24 cellular contexts compared by ENCODE assay signal in the genomic region with DNA sequence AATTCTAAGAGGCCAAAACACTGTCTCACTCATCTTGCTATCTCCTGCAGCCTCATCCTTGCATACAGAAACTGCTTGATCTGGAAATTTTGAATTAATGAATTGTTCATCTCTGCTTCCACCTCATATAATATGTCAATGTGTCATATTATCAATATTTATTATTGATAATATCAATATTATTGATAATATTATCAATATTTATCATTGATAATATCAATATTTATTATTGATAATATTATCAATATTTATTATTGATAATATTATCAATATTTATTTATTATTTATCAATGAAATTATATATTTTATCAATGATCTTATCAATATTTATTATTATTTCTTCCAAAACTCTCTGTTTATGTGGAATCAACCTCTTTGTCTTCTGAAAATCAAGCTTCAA.
DNase-seq lines count a peak whose midpoint lies in the region; ATAC-seq, FAIRE-seq and TF ChIP-seq lines count a peak whose summit lies in the region.
"Had no signal": no experiment of that assay in that cellular context is flagged by ENCODE, and none has a peak within 500 bp of the region (broad histone marks: within the 10 kb centered on the region; RNA-seq: fewer than 3 reads in every experiment).

No MANE protein-coding gene starts in this region.

- no peak overlapping the region for H3K4me3 Mint-ChIP-seq in stimulated activated effector memory CD8-positive, alpha-beta T cell treated with anti-CD3 and anti-CD28 coated beads, Interleukin-12 subunit alpha, Interleukin-12 subunit beta, amount 100 ng/mL, for 72 hours
- H3K4me3 Mint-ChIP-seq: B cell; CD4-positive, alpha-beta T cell; CD8-positive, alpha-beta T cell had no signal

- H3K4me3 ChIP-seq in K562 (no peak overlapping the region), kidney (ENCODE audit: low read length in 2 of 2) (no peak overlapping the region), stomach (no peak overlapping the region)
- H3K4me3 ChIP-seq: A549; BLaER1 treated with 17β-estradiol and CSF1 and Interleukin-3, amounts not matched to agents 10 nM and 100 nM had no signal

- in situ Hi-C loops in K562 (cut with MboI): no loop called here

- H3K9me3 Mint-ChIP-seq in stimulated activated effector memory CD8-positive, alpha-beta T cell treated with anti-CD3 and anti-CD28 coated beads, Interleukin-12 subunit alpha, Interleukin-12 subunit beta, amount 100 ng/mL, for 72 hours: peaks cover 13% of the 10 kb centered on the region

- no peak for ATAC-seq in K562
- no peak for ATAC-seq in stimulated activated effector memory CD8-positive, alpha-beta T cell treated with anti-CD3 and anti-CD28 coated beads, Interleukin-12 subunit alpha, Interleukin-12 subunit beta, amount 100 ng/mL, for 72 hours
- ATAC-seq: A549; CD8-positive, alpha-beta T cell had no signal

- H3K36me3 ChIP-seq in K562 (ENCODE audit: control insufficient read depth, insufficient read depth, low read length): no peaks in the 10 kb centered on the region
- no peaks in the 10 kb centered on the region for H3K36me3 ChIP-seq in kidney (ENCODE audit: control insufficient read depth in 1 of 2, insufficient read depth in 2 of 2, low read length in 2 of 2)
- H3K36me3 ChIP-seq in stomach: no peaks in the 10 kb centered on the region

- no peak overlapping the region for H3K27ac ChIP-seq in K562 (ENCODE audit: extremely low read depth, low read depth, low read length)
- H3K27ac ChIP-seq in kidney (ENCODE audit: low read depth in 2 of 2, low read length in 2 of 2): no peak overlapping the region
- H3K27ac ChIP-seq in stomach: no peak overlapping the region
- H3K27ac ChIP-seq: A549; BLaER1 treated with 17β-estradiol and CSF1 and Interleukin-3, amounts not matched to agents 10 nM and 100 nM; C4-2B had no signal

- H4K20me1 ChIP-seq in K562 (replicated peaks; ENCODE audit: control insufficient read depth, insufficient read depth, low read length): no peaks in the 10 kb centered on the region
- H4K20me1 ChIP-seq: BLaER1 treated with 17β-estradiol and CSF1 and Interleukin-3, amounts not matched to agents 10 nM and 100 nM had no signal

- H3K27me3 ChIP-seq in K562 (ENCODE audit: control insufficient read depth in 2 of 2, insufficient read depth in 2 of 2, low read length in 2 of 2): no peaks in the 10 kb centered on the region
- H3K27me3 ChIP-seq in stomach: no peaks in the 10 kb centered on the region
- H3K27me3 ChIP-seq: BLaER1 treated with 17β-estradiol and CSF1 and Interleukin-3, amounts not matched to agents 10 nM and 100 nM had no signal

- DNase-seq in RCC 7860 (ENCODE audit: low spot score): no peak
- DNase-seq in K562 (ENCODE audit: extremely low read depth in 1 of 4, low spot score in 3 of 4): no peak
- no peak for DNase-seq in kidney
- DNase-seq in stomach: no peak
- DNase-seq in anterior cingulate cortex (lab: John Stamatoyannopoulos, UW): no peak
- DNase-seq in stimulated activated effector memory CD8-positive, alpha-beta T cell treated with anti-CD3 and anti-CD28 coated beads, Interleukin-12 subunit alpha, Interleukin-12 subunit beta, amount 100 ng/mL, for 72 hours (ENCODE audit: low spot score in 2 of 2): no peak
- no peak for DNase-seq in UCSD-AML1 (lab: John Stamatoyannopoulos, UW; ENCODE audit: unreplicated experiment)
- DNase-seq: 8988T; AML-193; Caco-2; Calu3; CD4-positive, alpha-beta T cell; CD8-positive, alpha-beta T cell; DMS79 treated with DMSO at 0.1 percent for 48 hours; GF-D8 had no signal

- FAIRE-seq in RCC 7860 (lab: Jason Lieb, UNC) (peak; percentile 53), K562 (lab: Jason Lieb, UNC) (no peak), endometrium (lab: Jason Lieb, UNC) (peak; percentile 37), kidney (lab: Jason Lieb, UNC) (peak; percentile 97)
- FAIRE-seq: A549, D721Med, G401.6, GM12891, GM19239 had no signal

- H2AFZ ChIP-seq in K562 (ENCODE audit: low read depth, low read length): no peak overlapping the region

- CTCF ChIA-PET in K562 (lab: Yijun Ruan, JAX; ENCODE audit: low intra/inter-chr PET ratio): no interaction called here

- no peaks in the 10 kb centered on the region for H3K9me1 ChIP-seq in K562 (ENCODE audit: control insufficient read depth, insufficient read depth, low read length)

- H3K79me2 ChIP-seq in K562 (ENCODE audit: control insufficient read depth, insufficient read depth, low read length): no peaks in the 10 kb centered on the region

- TF ChIP-seq EP300 in K562 (IDR thresholded peaks at IDR 0.05; ENCODE audit: low read length): no peak
- no peak for TF ChIP-seq EP300 in stomach (IDR thresholded peaks at IDR 0.05)

- H3K9ac ChIP-seq in K562 (ENCODE audit: insufficient read depth in 1 of 2, low read depth in 2 of 2, low read length in 2 of 2) (no peak overlapping the region), kidney (ENCODE audit: low read length in 2 of 2) (no peak overlapping the region)
- H3K9ac ChIP-seq: BLaER1 treated with 17β-estradiol and CSF1 and Interleukin-3, amounts not matched to agents 10 nM and 100 nM had no signal

- no peaks in the 10 kb centered on the region for H3K36me3 Mint-ChIP-seq in stimulated activated effector memory CD8-positive, alpha-beta T cell treated with anti-CD3 and anti-CD28 coated beads, Interleukin-12 subunit alpha, Interleukin-12 subunit beta, amount 100 ng/mL, for 72 hours
- H3K36me3 Mint-ChIP-seq: CD8-positive, alpha-beta T cell had no signal

- no peak overlapping the region for H3K4me2 ChIP-seq in K562 (ENCODE audit: insufficient read depth, low read length)
- H3K4me2 ChIP-seq: A549; BLaER1 treated with 17β-estradiol and CSF1 and Interleukin-3, amounts not matched to agents 10 nM and 100 nM had no signal

- TF ChIP-seq CTCF in K562 (IDR thresholded peaks at IDR 0.05 in 2 of 3, conservative IDR thresholded peaks at IDR 0.05 in 1 of 3; ENCODE audit: insufficient read depth in 2 of 3, low read depth in 1 of 3, low read length in 3 of 3) (no peak), kidney (IDR thresholded peaks at IDR 0.05; ENCODE audit: borderline replicate concordance, extremely low read depth, insufficient read depth) (no peak), stomach (IDR thresholded peaks at IDR 0.05) (no peak)

- no peaks in the 10 kb centered on the region for H3K4me1 Mint-ChIP-seq in stimulated activated effector memory CD8-positive, alpha-beta T cell treated with anti-CD3 and anti-CD28 coated beads, Interleukin-12 subunit alpha, Interleukin-12 subunit beta, amount 100 ng/mL, for 72 hours
- H3K4me1 Mint-ChIP-seq: B cell had no signal

- no TSS peak for BruUV-seq in K562 (replicated peaks; lab: Mats Ljungman, UMichigan)

- H3K4me1 ChIP-seq in K562 (replicated peaks in 1 of 2; ENCODE audit: control insufficient read depth in 2 of 2, insufficient read depth in 2 of 2, low read length in 2 of 2): no peaks in the 10 kb centered on the region
- no peaks in the 10 kb centered on the region for H3K4me1 ChIP-seq in kidney (ENCODE audit: control insufficient read depth in 1 of 2, insufficient read depth in 1 of 2, low read depth in 1 of 2, low read length in 2 of 2)
- no peaks in the 10 kb centered on the region for H3K4me1 ChIP-seq in stomach
- H3K4me1 ChIP-seq: A549; BLaER1 treated with 17β-estradiol and CSF1 and Interleukin-3, amounts not matched to agents 10 nM and 100 nM; Caco-2 had no signal

- H3K9me3 ChIP-seq in K562 (replicated peaks; ENCODE audit: control insufficient read depth, insufficient read depth, low read depth, low read length): peaks cover 2% of the 10 kb centered on the region; the same call in 1 of the 2 replicates
- H3K9me3 ChIP-seq in kidney (ENCODE audit: control insufficient read depth in 1 of 2, low read length in 2 of 2): peaks cover 0 to 5% of the 10 kb centered on the region in 2 donors
- peaks cover 6 to 31% (median 8%) of the 10 kb centered on the region in 4 donors for H3K9me3 ChIP-seq in stomach

- TF ChIP-seq RAD21 in K562 (CRISPR knock-in tag; conservative IDR thresholded peaks at IDR 0.05 in 1 of 2, IDR thresholded peaks at IDR 0.05 in 1 of 2): no peak

- POLR2A ChIA-PET in K562 (lab: Yijun Ruan, JAX): no interaction called here

- TF ChIP-seq POLR2A in K562 (conservative IDR thresholded peaks at IDR 0.05): no peak
- no peak for TF ChIP-seq POLR2A in stomach (IDR thresholded peaks at IDR 0.05)

- H3K27ac Mint-ChIP-seq in stimulated activated effector memory CD8-positive, alpha-beta T cell treated with anti-CD3 and anti-CD28 coated beads, Interleukin-12 subunit alpha, Interleukin-12 subunit beta, amount 100 ng/mL, for 72 hours: no peak overlapping the region
- H3K27ac Mint-ChIP-seq: B cell; CD4-positive, alpha-beta T cell; CD8-positive, alpha-beta T cell had no signal

- intact Hi-C loops in K562 (cut with micrococcal nuclease) (no loop called here), kidney (cut with DNase I) (no loop called here), stomach (cut with DNase I; ENCODE audit: low total_unique reads) (no loop called here)

TF ChIP-seq in K562, 482 proteins besides CTCF, POLR2A, EP300 and RAD21 (continues in another document):
- TF ChIP-seq, protein P1, sequence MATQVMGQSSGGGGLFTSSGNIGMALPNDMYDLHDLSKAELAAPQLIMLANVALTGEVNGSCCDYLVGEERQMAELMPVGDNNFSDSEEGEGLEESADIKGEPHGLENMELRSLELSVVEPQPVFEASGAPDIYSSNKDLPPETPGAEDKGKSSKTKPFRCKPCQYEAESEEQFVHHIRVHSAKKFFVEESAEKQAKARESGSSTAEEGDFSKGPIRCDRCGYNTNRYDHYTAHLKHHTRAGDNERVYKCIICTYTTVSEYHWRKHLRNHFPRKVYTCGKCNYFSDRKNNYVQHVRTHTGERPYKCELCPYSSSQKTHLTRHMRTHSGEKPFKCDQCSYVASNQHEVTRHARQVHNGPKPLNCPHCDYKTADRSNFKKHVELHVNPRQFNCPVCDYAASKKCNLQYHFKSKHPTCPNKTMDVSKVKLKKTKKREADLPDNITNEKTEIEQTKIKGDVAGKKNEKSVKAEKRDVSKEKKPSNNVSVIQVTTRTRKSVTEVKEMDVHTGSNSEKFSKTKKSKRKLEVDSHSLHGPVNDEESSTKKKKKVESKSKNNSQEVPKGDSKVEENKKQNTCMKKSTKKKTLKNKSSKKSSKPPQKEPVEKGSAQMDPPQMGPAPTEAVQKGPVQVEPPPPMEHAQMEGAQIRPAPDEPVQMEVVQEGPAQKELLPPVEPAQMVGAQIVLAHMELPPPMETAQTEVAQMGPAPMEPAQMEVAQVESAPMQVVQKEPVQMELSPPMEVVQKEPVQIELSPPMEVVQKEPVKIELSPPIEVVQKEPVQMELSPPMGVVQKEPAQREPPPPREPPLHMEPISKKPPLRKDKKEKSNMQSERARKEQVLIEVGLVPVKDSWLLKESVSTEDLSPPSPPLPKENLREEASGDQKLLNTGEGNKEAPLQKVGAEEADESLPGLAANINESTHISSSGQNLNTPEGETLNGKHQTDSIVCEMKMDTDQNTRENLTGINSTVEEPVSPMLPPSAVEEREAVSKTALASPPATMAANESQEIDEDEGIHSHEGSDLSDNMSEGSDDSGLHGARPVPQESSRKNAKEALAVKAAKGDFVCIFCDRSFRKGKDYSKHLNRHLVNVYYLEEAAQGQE (CRISPR knock-in tag; IDR thresholded peaks at IDR 0.05; ENCODE audit: low read depth): no peak
